ENCODE assay signal across 22 cellular contexts in genomic region chr1:213605732-213606131, GRCh38.
"Had no signal": no experiment of that assay in that cellular context is flagged by ENCODE, and none has a peak within 500 bp of the region (broad histone marks: within the 10 kb centered on the region; RNA-seq: fewer than 3 reads in every experiment).

No MANE protein-coding gene starts in this region.

- H3K9me3 Mint-ChIP-seq: natural killer cell; neural progenitor cell; stimulated activated naive B cell treated with anti-CD40 and anti-IgM and Interleukin-4, amounts not matched to agents 10 μg/mL and 1 μg/mL and 100 μg/mL, for 72 hours had no signal

- H3K4me1 Mint-ChIP-seq: memory B cell; natural killer cell; neural progenitor cell; stimulated activated naive B cell treated with anti-CD40 and anti-IgM and Interleukin-4, amounts not matched to agents 10 μg/mL and 1 μg/mL and 100 μg/mL, for 72 hours had no signal

- H3K27me3 Mint-ChIP-seq: memory B cell had no signal

- H3K9me3 ChIP-seq: gastroesophageal sphincter, heart left ventricle, prostate gland, right atrium auricular region, suprapubic skin, transverse colon, upper lobe of right lung, uterus had no signal

- H3K36me3 Mint-ChIP-seq: memory B cell; natural killer cell; neural progenitor cell; stimulated activated naive B cell treated with anti-CD40 and anti-IgM and Interleukin-4, amounts not matched to agents 10 μg/mL and 1 μg/mL and 100 μg/mL, for 72 hours had no signal

- H3K27ac Mint-ChIP-seq: memory B cell; natural killer cell; neural progenitor cell; stimulated activated naive B cell treated with anti-CD40 and anti-IgM and Interleukin-4, amounts not matched to agents 10 μg/mL and 1 μg/mL and 100 μg/mL, for 72 hours; stimulated activated naive CD8-positive, alpha-beta T cell treated with anti-CD3 and anti-CD28 coated beads, Interleukin-15, Interleukin-2, amounts not matched to agents 100 ng/mL and 50 ng/mL, for 24 hours had no signal

- H3K4me3 ChIP-seq: dorsolateral prefrontal cortex, gastroesophageal sphincter, heart left ventricle, hepatocyte, lung, neural progenitor cell, prostate gland, right atrium auricular region, skin epidermis, suprapubic skin, transverse colon, upper lobe of right lung, uterus had no signal

- DNase-seq: effector CD4-positive, alpha-beta T cell; foreskin keratinocyte; heart left ventricle; kidney; natural killer cell; stimulated activated CD4-positive, alpha-beta T cell treated with anti-CD3 and anti-CD28 coated beads, Interleukin-15, amount 100 ng/mL, for 24 hours; stimulated activated CD4-positive, alpha-beta T cell treated with anti-CD3 and anti-CD28 coated beads, Interleukin-2, amount 100 ng/mL, for 48 hours; stimulated activated naive B cell treated with anti-CD40 and anti-IgM and Interleukin-4, amounts not matched to agents 10 μg/mL and 1 μg/mL and 100 μg/mL, for 72 hours; transverse colon; upper lobe of right lung; uterus had no signal

- H3K36me3 ChIP-seq: gastroesophageal sphincter, heart left ventricle, neural progenitor cell, prostate gland, right atrium auricular region, suprapubic skin, transverse colon, upper lobe of right lung, uterus had no signal

- H3K4me1 ChIP-seq: foreskin keratinocyte, gastroesophageal sphincter, neural progenitor cell, prostate gland, right atrium auricular region, suprapubic skin, transverse colon, upper lobe of right lung, uterus had no signal

- H3K27me3 ChIP-seq: foreskin keratinocyte, hepatocyte, neural progenitor cell, right atrium auricular region, transverse colon, upper lobe of right lung, uterus had no signal

- H3K4me3 Mint-ChIP-seq: memory B cell; natural killer cell; neural progenitor cell; stimulated activated naive B cell treated with anti-CD40 and anti-IgM and Interleukin-4, amounts not matched to agents 10 μg/mL and 1 μg/mL and 100 μg/mL, for 72 hours; stimulated activated naive CD8-positive, alpha-beta T cell treated with anti-CD3 and anti-CD28 coated beads, Interleukin-15, Interleukin-2, amounts not matched to agents 100 ng/mL and 50 ng/mL, for 24 hours had no signal
